ENCODE assay signal across 1 cellular context in the genomic region with DNA sequence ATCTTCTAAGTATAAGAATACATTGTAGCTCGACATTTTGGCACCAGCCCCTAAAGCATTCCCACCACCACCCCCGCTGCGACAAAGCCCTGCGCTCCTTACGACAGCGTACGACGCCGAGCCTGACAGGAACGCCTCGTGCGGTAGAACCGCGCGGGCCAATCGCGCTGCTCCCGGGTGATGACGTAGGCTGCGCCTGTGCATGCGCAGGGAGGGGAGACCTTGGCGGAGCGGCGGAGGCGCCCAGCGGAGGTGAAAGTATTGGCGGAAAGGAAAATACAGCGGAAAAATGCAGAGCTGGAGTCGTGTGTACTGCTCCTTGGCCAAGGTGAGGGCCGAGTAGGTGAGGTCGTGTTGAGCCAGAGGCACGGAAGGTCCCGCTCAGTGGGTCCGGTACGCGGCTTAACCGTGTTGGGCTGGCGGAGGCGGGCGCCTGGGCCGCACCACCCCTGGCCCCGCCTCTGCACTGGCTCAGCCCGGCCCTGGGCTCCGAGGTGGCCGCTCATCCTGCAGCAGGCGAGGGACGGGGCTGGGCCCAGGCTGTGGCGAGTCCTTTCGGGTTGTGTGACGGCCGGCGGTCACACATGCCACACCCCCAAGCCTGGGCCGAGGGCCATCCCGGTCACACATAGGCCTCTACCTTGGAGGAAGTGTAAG.
TF ChIP-seq lines count a peak whose summit lies in the region.

A gene with protein sequence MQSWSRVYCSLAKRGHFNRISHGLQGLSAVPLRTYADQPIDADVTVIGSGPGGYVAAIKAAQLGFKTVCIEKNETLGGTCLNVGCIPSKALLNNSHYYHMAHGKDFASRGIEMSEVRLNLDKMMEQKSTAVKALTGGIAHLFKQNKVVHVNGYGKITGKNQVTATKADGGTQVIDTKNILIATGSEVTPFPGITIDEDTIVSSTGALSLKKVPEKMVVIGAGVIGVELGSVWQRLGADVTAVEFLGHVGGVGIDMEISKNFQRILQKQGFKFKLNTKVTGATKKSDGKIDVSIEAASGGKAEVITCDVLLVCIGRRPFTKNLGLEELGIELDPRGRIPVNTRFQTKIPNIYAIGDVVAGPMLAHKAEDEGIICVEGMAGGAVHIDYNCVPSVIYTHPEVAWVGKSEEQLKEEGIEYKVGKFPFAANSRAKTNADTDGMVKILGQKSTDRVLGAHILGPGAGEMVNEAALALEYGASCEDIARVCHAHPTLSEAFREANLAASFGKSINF (plus strand): TSS at position 222 of the 657 bp plus-strand sequence. CDS start 68 bp downstream, at position 290.

TF ChIP-seq in IMR-90, 13 proteins besides CTCF, POLR2A, EP300 and RAD21 (continued from another document):
- TF ChIP-seq CEBPB (IDR thresholded peaks at IDR 0.05; ENCODE audit: low read depth, low read length): 0 out of 2 replicates have a peak, but pooled peaks have one; percentile 25
